In the genomic region with DNA sequence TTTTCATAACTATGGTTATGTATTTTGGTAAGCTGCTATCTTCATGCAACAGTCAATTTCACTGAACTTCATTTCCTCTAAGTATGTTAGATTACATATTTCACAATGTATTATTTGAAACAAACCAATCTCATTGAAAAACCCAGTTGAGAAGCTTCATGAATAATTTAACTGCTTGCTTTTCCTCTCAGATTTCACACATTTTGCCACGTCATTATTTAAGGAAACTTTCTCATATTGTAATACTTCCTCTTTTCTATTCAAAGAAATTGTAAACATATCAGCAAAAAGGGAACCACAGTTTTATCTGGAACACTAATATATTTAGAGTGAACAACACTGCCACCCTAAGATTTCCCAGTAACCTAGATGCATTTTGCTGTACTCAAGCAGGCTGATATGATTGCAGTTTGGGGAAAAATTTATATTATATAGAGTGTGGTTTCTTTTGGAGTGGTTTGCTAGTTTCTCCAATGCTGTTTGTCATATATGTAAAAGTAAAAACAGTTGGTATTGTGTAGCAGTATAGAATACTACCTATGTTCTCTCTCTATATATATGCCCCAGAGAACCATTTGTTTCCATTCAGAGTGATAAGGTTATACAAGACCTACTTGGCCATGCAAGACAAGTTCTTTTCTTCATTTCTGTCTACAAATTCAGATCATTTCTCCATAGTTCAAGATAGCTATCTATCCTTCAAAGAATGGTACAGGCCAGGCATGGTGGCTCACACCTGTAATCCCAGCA, we compare ENCODE assay signal across 1 cellular context.
TF ChIP-seq lines count a peak whose summit lies in the region.

No MANE protein-coding gene starts in this region.

TF ChIP-seq in K562, 482 proteins besides CTCF, POLR2A, EP300 and RAD21 (continued from another document):
- TF ChIP-seq, protein P1, sequence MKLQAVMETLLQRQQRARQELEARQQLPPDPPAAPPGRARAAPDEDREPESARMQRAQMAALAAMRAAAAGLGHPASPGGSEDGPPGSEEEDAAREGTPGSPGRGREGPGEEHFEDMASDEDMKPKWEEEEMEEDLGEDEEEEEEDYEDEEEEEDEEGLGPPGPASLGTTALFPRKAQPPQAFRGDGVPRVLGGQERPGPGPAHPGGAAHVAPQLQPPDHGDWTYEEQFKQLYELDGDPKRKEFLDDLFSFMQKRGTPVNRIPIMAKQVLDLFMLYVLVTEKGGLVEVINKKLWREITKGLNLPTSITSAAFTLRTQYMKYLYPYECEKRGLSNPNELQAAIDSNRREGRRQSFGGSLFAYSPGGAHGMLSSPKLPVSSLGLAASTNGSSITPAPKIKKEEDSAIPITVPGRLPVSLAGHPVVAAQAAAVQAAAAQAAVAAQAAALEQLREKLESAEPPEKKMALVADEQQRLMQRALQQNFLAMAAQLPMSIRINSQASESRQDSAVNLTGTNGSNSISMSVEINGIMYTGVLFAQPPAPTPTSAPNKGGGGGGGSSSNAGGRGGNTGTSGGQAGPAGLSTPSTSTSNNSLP (IDR thresholded peaks at IDR 0.05; ENCODE audit: borderline replicate concordance, low read depth, low read length) = peak; percentile 61; the same call in 1 of the 2 replicates
- TF ChIP-seq CHD1 (IDR thresholded peaks at IDR 0.05; ENCODE audit: low read length) (no peak), SMARCC2 (IDR thresholded peaks at IDR 0.05; ENCODE audit: low read depth) (peak; percentile 75; the same call in 1 of the 2 replicates), CREM (IDR thresholded peaks at IDR 0.05; ENCODE audit: low read depth) (peak; percentile 35; the same call in 1 of the 2 replicates), L3MBTL2 (IDR thresholded peaks at IDR 0.05) (peak; percentile 30; the same call in 1 of the 2 replicates), LCOR (CRISPR knock-in tag; IDR thresholded peaks at IDR 0.05) (no peak), PCBP2 (IDR thresholded peaks at IDR 0.05; ENCODE audit: low read depth, low read length, poor library complexity, severe bottlenecking) (no peak), JUNB (CRISPR knock-in tag; conservative IDR thresholded peaks at IDR 0.05) (no peak), SMARCA5 (IDR thresholded peaks at IDR 0.05) (no peak), NR3C1 (CRISPR knock-in tag; IDR thresholded peaks at IDR 0.05) (no peak), SRSF7 (optimal IDR thresholded peaks at IDR 0.05; ENCODE audit: low read depth, low read length) (no peak), SMARCA4 (IDR thresholded peaks at IDR 0.05) (peak; percentile 69), NFRKB (IDR thresholded peaks at IDR 0.05; ENCODE audit: low read depth) (no peak), ZNF589 (CRISPR knock-in tag; IDR thresholded peaks at IDR 0.05; ENCODE audit: low read depth) (no peak), RBM17 (IDR thresholded peaks at IDR 0.05; ENCODE audit: borderline replicate concordance, low read depth, low read length) (no peak), MYC (IDR thresholded peaks at IDR 0.05; ENCODE audit: low read depth, low read length) (no peak), MYC (CRISPR knock-in tag; IDR thresholded peaks at IDR 0.05; ENCODE audit: borderline replicate concordance, low read depth) (no peak), SNRNP70 (optimal IDR thresholded peaks at IDR 0.05; ENCODE audit: low read depth, low read length) (no peak), U2AF2 (optimal IDR thresholded peaks at IDR 0.05; ENCODE audit: low read depth, low read length) (no peak), RCOR1 (IDR thresholded peaks at IDR 0.05; ENCODE audit: borderline replicate concordance in 1 of 2, low read depth in 2 of 2, low read length in 2 of 2) (0 out of 4 replicates have a peak, but pooled peaks of 1 of the 2 experiments have one; percentile 34), SAFB2 (IDR thresholded peaks at IDR 0.05; ENCODE audit: borderline replicate concordance, low read depth, low read length, severe bottlenecking) (no peak), SIRT6 (IDR thresholded peaks at IDR 0.05; ENCODE audit: low read depth, low read length) (no peak), PHF21A (IDR thresholded peaks at IDR 0.05; ENCODE audit: borderline replicate concordance, low read depth) (no peak), TCF7L2 (IDR thresholded peaks at IDR 0.05; ENCODE audit: low read depth, low read length) (no peak), C11orf30 (IDR thresholded peaks at IDR 0.05; ENCODE audit: low read depth) (peak; percentile 93), TEAD4 (IDR thresholded peaks at IDR 0.05; ENCODE audit: low read length) (peak; percentile 47; the same call in 1 of the 2 replicates), TEAD4 (CRISPR knock-in tag; IDR thresholded peaks at IDR 0.05; ENCODE audit: borderline replicate concordance) (no peak), CXXC5 (CRISPR knock-in tag; IDR thresholded peaks at IDR 0.05) (no peak), ARID1B (IDR thresholded peaks at IDR 0.05) (peak; percentile 76)
- TF ChIP-seq, protein P2, sequence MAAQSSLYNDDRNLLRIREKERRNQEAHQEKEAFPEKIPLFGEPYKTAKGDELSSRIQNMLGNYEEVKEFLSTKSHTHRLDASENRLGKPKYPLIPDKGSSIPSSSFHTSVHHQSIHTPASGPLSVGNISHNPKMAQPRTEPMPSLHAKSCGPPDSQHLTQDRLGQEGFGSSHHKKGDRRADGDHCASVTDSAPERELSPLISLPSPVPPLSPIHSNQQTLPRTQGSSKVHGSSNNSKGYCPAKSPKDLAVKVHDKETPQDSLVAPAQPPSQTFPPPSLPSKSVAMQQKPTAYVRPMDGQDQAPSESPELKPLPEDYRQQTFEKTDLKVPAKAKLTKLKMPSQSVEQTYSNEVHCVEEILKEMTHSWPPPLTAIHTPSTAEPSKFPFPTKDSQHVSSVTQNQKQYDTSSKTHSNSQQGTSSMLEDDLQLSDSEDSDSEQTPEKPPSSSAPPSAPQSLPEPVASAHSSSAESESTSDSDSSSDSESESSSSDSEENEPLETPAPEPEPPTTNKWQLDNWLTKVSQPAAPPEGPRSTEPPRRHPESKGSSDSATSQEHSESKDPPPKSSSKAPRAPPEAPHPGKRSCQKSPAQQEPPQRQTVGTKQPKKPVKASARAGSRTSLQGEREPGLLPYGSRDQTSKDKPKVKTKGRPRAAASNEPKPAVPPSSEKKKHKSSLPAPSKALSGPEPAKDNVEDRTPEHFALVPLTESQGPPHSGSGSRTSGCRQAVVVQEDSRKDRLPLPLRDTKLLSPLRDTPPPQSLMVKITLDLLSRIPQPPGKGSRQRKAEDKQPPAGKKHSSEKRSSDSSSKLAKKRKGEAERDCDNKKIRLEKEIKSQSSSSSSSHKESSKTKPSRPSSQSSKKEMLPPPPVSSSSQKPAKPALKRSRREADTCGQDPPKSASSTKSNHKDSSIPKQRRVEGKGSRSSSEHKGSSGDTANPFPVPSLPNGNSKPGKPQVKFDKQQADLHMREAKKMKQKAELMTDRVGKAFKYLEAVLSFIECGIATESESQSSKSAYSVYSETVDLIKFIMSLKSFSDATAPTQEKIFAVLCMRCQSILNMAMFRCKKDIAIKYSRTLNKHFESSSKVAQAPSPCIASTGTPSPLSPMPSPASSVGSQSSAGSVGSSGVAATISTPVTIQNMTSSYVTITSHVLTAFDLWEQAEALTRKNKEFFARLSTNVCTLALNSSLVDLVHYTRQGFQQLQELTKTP (IDR thresholded peaks at IDR 0.05; ENCODE audit: low read depth in 1 of 2, partially characterized antibody in 2 of 2) = no peak
- TF ChIP-seq, protein P3, sequence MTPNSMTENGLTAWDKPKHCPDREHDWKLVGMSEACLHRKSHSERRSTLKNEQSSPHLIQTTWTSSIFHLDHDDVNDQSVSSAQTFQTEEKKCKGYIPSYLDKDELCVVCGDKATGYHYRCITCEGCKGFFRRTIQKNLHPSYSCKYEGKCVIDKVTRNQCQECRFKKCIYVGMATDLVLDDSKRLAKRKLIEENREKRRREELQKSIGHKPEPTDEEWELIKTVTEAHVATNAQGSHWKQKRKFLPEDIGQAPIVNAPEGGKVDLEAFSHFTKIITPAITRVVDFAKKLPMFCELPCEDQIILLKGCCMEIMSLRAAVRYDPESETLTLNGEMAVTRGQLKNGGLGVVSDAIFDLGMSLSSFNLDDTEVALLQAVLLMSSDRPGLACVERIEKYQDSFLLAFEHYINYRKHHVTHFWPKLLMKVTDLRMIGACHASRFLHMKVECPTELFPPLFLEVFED (CRISPR knock-in tag; conservative IDR thresholded peaks at IDR 0.05) = no peak
- TF ChIP-seq, protein P4, sequence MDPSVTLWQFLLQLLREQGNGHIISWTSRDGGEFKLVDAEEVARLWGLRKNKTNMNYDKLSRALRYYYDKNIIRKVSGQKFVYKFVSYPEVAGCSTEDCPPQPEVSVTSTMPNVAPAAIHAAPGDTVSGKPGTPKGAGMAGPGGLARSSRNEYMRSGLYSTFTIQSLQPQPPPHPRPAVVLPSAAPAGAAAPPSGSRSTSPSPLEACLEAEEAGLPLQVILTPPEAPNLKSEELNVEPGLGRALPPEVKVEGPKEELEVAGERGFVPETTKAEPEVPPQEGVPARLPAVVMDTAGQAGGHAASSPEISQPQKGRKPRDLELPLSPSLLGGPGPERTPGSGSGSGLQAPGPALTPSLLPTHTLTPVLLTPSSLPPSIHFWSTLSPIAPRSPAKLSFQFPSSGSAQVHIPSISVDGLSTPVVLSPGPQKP (CRISPR knock-in tag; IDR thresholded peaks at IDR 0.05) = no peak
- TF ChIP-seq, protein P5, sequence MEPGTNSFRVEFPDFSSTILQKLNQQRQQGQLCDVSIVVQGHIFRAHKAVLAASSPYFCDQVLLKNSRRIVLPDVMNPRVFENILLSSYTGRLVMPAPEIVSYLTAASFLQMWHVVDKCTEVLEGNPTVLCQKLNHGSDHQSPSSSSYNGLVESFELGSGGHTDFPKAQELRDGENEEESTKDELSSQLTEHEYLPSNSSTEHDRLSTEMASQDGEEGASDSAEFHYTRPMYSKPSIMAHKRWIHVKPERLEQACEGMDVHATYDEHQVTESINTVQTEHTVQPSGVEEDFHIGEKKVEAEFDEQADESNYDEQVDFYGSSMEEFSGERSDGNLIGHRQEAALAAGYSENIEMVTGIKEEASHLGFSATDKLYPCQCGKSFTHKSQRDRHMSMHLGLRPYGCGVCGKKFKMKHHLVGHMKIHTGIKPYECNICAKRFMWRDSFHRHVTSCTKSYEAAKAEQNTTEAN (CRISPR knock-in tag; IDR thresholded peaks at IDR 0.05) = no peak
- TF ChIP-seq, protein P6, sequence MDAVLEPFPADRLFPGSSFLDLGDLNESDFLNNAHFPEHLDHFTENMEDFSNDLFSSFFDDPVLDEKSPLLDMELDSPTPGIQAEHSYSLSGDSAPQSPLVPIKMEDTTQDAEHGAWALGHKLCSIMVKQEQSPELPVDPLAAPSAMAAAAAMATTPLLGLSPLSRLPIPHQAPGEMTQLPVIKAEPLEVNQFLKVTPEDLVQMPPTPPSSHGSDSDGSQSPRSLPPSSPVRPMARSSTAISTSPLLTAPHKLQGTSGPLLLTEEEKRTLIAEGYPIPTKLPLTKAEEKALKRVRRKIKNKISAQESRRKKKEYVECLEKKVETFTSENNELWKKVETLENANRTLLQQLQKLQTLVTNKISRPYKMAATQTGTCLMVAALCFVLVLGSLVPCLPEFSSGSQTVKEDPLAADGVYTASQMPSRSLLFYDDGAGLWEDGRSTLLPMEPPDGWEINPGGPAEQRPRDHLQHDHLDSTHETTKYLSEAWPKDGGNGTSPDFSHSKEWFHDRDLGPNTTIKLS (IDR thresholded peaks at IDR 0.05; ENCODE audit: borderline replicate concordance, low read depth) = peak; percentile 80
- TF ChIP-seq, protein P7, sequence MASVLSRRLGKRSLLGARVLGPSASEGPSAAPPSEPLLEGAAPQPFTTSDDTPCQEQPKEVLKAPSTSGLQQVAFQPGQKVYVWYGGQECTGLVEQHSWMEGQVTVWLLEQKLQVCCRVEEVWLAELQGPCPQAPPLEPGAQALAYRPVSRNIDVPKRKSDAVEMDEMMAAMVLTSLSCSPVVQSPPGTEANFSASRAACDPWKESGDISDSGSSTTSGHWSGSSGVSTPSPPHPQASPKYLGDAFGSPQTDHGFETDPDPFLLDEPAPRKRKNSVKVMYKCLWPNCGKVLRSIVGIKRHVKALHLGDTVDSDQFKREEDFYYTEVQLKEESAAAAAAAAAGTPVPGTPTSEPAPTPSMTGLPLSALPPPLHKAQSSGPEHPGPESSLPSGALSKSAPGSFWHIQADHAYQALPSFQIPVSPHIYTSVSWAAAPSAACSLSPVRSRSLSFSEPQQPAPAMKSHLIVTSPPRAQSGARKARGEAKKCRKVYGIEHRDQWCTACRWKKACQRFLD (CRISPR knock-in tag; IDR thresholded peaks at IDR 0.05) = no peak
- TF ChIP-seq, protein P8, sequence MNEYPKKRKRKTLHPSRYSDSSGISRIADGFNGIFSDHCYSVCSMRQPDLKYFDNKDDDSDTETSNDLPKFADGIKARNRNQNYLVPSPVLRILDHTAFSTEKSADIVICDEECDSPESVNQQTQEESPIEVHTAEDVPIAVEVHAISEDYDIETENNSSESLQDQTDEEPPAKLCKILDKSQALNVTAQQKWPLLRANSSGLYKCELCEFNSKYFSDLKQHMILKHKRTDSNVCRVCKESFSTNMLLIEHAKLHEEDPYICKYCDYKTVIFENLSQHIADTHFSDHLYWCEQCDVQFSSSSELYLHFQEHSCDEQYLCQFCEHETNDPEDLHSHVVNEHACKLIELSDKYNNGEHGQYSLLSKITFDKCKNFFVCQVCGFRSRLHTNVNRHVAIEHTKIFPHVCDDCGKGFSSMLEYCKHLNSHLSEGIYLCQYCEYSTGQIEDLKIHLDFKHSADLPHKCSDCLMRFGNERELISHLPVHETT (CRISPR knock-in tag; conservative IDR thresholded peaks at IDR 0.05 in 1 of 2, IDR thresholded peaks at IDR 0.05 in 1 of 2) = no peak
- TF ChIP-seq, protein P9, sequence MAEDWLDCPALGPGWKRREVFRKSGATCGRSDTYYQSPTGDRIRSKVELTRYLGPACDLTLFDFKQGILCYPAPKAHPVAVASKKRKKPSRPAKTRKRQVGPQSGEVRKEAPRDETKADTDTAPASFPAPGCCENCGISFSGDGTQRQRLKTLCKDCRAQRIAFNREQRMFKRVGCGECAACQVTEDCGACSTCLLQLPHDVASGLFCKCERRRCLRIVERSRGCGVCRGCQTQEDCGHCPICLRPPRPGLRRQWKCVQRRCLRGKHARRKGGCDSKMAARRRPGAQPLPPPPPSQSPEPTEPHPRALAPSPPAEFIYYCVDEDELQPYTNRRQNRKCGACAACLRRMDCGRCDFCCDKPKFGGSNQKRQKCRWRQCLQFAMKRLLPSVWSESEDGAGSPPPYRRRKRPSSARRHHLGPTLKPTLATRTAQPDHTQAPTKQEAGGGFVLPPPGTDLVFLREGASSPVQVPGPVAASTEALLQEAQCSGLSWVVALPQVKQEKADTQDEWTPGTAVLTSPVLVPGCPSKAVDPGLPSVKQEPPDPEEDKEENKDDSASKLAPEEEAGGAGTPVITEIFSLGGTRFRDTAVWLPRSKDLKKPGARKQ (CRISPR knock-in tag; IDR thresholded peaks at IDR 0.05) = 0 out of 2 replicates have a peak, but pooled peaks have one; percentile 37
TF ChIP-seq in K562: peak in this region for 37.
